ENCODE assay signal across 1 cellular context in the genomic region with DNA sequence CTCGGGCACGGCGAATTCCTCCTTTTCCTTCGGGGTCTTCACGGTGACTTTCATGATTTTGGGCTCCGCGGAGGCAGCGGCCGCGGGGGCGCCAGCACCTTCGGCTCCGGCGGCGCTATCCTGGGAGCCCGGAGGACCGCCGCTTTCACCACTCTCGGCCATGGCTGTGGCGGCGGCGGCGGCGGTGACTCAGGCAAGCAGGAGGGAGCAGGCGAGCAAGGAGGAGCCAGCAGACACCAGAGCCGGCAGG.
TF ChIP-seq lines count a peak whose summit lies in the region.

No MANE protein-coding gene starts in this region.

TF ChIP-seq in HepG2, 621 proteins besides CTCF, POLR2A, EP300 and RAD21 (continued from another document and continues in another):
- TF ChIP-seq GPBP1L1 (CRISPR knock-in tag; IDR thresholded peaks at IDR 0.05) (no peak), KDM6A (CRISPR knock-in tag; IDR thresholded peaks at IDR 0.05; ENCODE audit: low read depth) (no peak), ZNF446 (CRISPR knock-in tag; IDR thresholded peaks at IDR 0.05) (peak; percentile 65), SIN3A (IDR thresholded peaks at IDR 0.05; ENCODE audit: borderline replicate concordance, low read depth, low read length) (no peak), HMGXB3 (CRISPR knock-in tag; IDR thresholded peaks at IDR 0.05; ENCODE audit: borderline replicate concordance) (no peak), THAP7 (CRISPR knock-in tag; IDR thresholded peaks at IDR 0.05) (0 out of 2 replicates have a peak, but pooled peaks have one; percentile 66), ZNF775 (CRISPR knock-in tag; IDR thresholded peaks at IDR 0.05; ENCODE audit: borderline replicate concordance) (no peak), ASH2L (IDR thresholded peaks at IDR 0.05; ENCODE audit: insufficient read length, low read depth, low read length) (no peak), BORCS8-MEF2B (CRISPR knock-in tag; IDR thresholded peaks at IDR 0.05) (no peak), HOXA9 (CRISPR knock-in tag; IDR thresholded peaks at IDR 0.05; ENCODE audit: borderline replicate concordance) (peak; percentile 78; the same call in 1 of the 2 replicates), DDIT3 (CRISPR knock-in tag; IDR thresholded peaks at IDR 0.05) (no peak), ZNF556 (CRISPR knock-in tag; IDR thresholded peaks at IDR 0.05; ENCODE audit: borderline replicate concordance) (no peak), SAFB2 (CRISPR knock-in tag; IDR thresholded peaks at IDR 0.05; ENCODE audit: borderline replicate concordance, low read depth) (no peak), ZNF557 (CRISPR knock-in tag; IDR thresholded peaks at IDR 0.05) (no peak), REL (CRISPR knock-in tag; conservative IDR thresholded peaks at IDR 0.05) (0 out of 2 replicates have a peak, but pooled peaks have one; percentile 5)
- TF ChIP-seq, protein P1, sequence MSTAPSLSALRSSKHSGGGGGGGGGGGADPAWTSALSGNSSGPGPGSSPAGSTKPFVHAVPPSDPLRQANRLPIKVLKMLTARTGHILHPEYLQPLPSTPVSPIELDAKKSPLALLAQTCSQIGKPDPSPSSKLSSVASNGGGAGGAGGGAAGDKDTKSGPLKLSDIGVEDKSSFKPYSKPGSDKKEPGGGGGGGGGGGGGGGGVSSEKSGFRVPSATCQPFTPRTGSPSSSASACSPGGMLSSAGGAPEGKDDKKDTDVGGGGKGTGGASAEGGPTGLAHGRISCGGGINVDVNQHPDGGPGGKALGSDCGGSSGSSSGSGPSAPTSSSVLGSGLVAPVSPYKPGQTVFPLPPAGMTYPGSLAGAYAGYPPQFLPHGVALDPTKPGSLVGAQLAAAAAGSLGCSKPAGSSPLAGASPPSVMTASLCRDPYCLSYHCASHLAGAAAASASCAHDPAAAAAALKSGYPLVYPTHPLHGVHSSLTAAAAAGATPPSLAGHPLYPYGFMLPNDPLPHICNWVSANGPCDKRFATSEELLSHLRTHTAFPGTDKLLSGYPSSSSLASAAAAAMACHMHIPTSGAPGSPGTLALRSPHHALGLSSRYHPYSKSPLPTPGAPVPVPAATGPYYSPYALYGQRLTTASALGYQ (CRISPR knock-in tag; IDR thresholded peaks at IDR 0.05): no peak; the same call in 1 of the 2 replicates
- TF ChIP-seq, protein P2, sequence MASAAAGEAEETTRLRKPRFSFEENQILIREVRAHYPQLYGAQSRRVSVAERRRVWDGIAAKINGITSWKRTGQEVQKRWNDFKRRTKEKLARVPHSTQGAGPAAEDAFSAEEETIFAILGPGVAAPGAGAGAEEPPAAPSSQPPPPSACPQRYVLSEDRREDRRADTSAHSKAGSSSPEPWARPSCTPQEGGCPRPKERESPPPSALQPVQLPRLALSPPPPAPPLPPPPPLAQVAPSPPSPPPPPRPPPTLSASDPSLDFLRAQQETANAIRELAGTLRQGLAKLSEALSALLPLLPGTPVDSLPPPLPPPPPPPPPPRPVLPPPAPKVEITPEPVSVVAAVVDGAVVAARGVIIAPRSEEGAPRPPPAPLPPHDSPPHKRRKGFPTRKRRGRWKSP (CRISPR knock-in tag; IDR thresholded peaks at IDR 0.05): no peak
- TF ChIP-seq, protein P3, sequence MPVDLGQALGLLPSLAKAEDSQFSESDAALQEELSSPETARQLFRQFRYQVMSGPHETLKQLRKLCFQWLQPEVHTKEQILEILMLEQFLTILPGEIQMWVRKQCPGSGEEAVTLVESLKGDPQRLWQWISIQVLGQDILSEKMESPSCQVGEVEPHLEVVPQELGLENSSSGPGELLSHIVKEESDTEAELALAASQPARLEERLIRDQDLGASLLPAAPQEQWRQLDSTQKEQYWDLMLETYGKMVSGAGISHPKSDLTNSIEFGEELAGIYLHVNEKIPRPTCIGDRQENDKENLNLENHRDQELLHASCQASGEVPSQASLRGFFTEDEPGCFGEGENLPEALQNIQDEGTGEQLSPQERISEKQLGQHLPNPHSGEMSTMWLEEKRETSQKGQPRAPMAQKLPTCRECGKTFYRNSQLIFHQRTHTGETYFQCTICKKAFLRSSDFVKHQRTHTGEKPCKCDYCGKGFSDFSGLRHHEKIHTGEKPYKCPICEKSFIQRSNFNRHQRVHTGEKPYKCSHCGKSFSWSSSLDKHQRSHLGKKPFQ (CRISPR knock-in tag; IDR thresholded peaks at IDR 0.05; ENCODE audit: insufficient replicate concordance): peak; percentile 47
- TF ChIP-seq, protein P4, sequence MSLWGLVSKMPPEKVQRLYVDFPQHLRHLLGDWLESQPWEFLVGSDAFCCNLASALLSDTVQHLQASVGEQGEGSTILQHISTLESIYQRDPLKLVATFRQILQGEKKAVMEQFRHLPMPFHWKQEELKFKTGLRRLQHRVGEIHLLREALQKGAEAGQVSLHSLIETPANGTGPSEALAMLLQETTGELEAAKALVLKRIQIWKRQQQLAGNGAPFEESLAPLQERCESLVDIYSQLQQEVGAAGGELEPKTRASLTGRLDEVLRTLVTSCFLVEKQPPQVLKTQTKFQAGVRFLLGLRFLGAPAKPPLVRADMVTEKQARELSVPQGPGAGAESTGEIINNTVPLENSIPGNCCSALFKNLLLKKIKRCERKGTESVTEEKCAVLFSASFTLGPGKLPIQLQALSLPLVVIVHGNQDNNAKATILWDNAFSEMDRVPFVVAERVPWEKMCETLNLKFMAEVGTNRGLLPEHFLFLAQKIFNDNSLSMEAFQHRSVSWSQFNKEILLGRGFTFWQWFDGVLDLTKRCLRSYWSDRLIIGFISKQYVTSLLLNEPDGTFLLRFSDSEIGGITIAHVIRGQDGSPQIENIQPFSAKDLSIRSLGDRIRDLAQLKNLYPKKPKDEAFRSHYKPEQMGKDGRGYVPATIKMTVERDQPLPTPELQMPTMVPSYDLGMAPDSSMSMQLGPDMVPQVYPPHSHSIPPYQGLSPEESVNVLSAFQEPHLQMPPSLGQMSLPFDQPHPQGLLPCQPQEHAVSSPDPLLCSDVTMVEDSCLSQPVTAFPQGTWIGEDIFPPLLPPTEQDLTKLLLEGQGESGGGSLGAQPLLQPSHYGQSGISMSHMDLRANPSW (CRISPR knock-in tag; IDR thresholded peaks at IDR 0.05; ENCODE audit: borderline replicate concordance): no peak
- TF ChIP-seq, protein P5, sequence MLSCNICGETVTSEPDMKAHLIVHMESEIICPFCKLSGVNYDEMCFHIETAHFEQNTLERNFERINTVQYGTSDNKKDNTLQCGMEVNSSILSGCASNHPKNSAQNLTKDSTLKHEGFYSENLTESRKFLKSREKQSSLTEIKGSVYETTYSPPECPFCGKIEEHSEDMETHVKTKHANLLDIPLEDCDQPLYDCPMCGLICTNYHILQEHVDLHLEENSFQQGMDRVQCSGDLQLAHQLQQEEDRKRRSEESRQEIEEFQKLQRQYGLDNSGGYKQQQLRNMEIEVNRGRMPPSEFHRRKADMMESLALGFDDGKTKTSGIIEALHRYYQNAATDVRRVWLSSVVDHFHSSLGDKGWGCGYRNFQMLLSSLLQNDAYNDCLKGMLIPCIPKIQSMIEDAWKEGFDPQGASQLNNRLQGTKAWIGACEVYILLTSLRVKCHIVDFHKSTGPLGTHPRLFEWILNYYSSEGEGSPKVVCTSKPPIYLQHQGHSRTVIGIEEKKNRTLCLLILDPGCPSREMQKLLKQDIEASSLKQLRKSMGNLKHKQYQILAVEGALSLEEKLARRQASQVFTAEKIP (CRISPR knock-in tag; IDR thresholded peaks at IDR 0.05; ENCODE audit: borderline replicate concordance): no peak
- TF ChIP-seq, protein P6, sequence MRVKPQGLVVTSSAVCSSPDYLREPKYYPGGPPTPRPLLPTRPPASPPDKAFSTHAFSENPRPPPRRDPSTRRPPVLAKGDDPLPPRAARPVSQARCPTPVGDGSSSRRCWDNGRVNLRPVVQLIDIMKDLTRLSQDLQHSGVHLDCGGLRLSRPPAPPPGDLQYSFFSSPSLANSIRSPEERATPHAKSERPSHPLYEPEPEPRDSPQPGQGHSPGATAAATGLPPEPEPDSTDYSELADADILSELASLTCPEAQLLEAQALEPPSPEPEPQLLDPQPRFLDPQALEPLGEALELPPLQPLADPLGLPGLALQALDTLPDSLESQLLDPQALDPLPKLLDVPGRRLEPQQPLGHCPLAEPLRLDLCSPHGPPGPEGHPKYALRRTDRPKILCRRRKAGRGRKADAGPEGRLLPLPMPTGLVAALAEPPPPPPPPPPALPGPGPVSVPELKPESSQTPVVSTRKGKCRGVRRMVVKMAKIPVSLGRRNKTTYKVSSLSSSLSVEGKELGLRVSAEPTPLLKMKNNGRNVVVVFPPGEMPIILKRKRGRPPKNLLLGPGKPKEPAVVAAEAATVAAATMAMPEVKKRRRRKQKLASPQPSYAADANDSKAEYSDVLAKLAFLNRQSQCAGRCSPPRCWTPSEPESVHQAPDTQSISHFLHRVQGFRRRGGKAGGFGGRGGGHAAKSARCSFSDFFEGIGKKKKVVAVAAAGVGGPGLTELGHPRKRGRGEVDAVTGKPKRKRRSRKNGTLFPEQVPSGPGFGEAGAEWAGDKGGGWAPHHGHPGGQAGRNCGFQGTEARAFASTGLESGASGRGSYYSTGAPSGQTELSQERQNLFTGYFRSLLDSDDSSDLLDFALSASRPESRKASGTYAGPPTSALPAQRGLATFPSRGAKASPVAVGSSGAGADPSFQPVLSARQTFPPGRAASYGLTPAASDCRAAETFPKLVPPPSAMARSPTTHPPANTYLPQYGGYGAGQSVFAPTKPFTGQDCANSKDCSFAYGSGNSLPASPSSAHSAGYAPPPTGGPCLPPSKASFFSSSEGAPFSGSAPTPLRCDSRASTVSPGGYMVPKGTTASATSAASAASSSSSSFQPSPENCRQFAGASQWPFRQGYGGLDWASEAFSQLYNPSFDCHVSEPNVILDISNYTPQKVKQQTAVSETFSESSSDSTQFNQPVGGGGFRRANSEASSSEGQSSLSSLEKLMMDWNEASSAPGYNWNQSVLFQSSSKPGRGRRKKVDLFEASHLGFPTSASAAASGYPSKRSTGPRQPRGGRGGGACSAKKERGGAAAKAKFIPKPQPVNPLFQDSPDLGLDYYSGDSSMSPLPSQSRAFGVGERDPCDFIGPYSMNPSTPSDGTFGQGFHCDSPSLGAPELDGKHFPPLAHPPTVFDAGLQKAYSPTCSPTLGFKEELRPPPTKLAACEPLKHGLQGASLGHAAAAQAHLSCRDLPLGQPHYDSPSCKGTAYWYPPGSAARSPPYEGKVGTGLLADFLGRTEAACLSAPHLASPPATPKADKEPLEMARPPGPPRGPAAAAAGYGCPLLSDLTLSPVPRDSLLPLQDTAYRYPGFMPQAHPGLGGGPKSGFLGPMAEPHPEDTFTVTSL (CRISPR knock-in tag; IDR thresholded peaks at IDR 0.05; ENCODE audit: borderline replicate concordance): no peak; the same call in 1 of the 2 replicates
- TF ChIP-seq, protein P7, sequence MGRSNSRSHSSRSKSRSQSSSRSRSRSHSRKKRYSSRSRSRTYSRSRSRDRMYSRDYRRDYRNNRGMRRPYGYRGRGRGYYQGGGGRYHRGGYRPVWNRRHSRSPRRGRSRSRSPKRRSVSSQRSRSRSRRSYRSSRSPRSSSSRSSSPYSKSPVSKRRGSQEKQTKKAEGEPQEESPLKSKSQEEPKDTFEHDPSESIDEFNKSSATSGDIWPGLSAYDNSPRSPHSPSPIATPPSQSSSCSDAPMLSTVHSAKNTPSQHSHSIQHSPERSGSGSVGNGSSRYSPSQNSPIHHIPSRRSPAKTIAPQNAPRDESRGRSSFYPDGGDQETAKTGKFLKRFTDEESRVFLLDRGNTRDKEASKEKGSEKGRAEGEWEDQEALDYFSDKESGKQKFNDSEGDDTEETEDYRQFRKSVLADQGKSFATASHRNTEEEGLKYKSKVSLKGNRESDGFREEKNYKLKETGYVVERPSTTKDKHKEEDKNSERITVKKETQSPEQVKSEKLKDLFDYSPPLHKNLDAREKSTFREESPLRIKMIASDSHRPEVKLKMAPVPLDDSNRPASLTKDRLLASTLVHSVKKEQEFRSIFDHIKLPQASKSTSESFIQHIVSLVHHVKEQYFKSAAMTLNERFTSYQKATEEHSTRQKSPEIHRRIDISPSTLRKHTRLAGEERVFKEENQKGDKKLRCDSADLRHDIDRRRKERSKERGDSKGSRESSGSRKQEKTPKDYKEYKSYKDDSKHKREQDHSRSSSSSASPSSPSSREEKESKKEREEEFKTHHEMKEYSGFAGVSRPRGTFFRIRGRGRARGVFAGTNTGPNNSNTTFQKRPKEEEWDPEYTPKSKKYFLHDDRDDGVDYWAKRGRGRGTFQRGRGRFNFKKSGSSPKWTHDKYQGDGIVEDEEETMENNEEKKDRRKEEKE (IDR thresholded peaks at IDR 0.05): no peak
